2 cellular contexts compared by ENCODE assay signal in genomic region chr22:44748524-44748923, GRCh38.
TF ChIP-seq lines count a peak whose summit lies in the region.

No MANE protein-coding gene starts in this region.

TF ChIP-seq in liver, 16 proteins besides CTCF, POLR2A, EP300 and RAD21:
- TF ChIP-seq HNF4A (conservative IDR thresholded peaks at IDR 0.05) (peak; percentile 82 to 83), FOXA1 (IDR thresholded peaks at IDR 0.05) (no peak), RXRA (IDR thresholded peaks at IDR 0.05) (peak; percentile 40 to 63), FOXA2 (IDR thresholded peaks at IDR 0.05) (no peak), SP1 (IDR thresholded peaks at IDR 0.05) (peak; percentile 29)
TF ChIP-seq in liver: peak in this region for 3.

TF ChIP-seq in HepG2, 621 proteins besides CTCF, POLR2A, EP300 and RAD21:
- TF ChIP-seq ZNF501 (CRISPR knock-in tag; IDR thresholded peaks at IDR 0.05) (no peak), CENPBD1 (CRISPR knock-in tag; IDR thresholded peaks at IDR 0.05; ENCODE audit: borderline replicate concordance, low read depth) (no peak), ZNF280B (CRISPR knock-in tag; IDR thresholded peaks at IDR 0.05; ENCODE audit: borderline replicate concordance) (no peak), ELK4 (CRISPR knock-in tag; IDR thresholded peaks at IDR 0.05; ENCODE audit: borderline replicate concordance) (no peak), ZNF746 (CRISPR knock-in tag; IDR thresholded peaks at IDR 0.05) (no peak), REPIN1 (CRISPR knock-in tag; IDR thresholded peaks at IDR 0.05; ENCODE audit: borderline replicate concordance, low read depth) (no peak), NFE2L2 (IDR thresholded peaks at IDR 0.05; ENCODE audit: low read length) (no peak), ATF6 (CRISPR knock-in tag; conservative IDR thresholded peaks at IDR 0.05) (no peak), ZFY (CRISPR knock-in tag; IDR thresholded peaks at IDR 0.05) (no peak), ZNF264 (CRISPR knock-in tag; IDR thresholded peaks at IDR 0.05) (no peak), TFAP4 (IDR thresholded peaks at IDR 0.05; ENCODE audit: borderline replicate concordance, low read depth) (no peak)
TF ChIP-seq in HepG2: peak in this region for 0.
